ENCODE assay signal across 37 cellular contexts in genomic region chr15:67652586-67652985, GRCh38.
"Had no signal": no experiment of that assay in that cellular context is flagged by ENCODE, and none has a peak within 500 bp of the region (broad histone marks: within the 10 kb centered on the region; RNA-seq: fewer than 3 reads in every experiment).

No MANE protein-coding gene starts in this region.

- H3K27me3 ChIP-seq: brain microvascular endothelial cell, Peyer's patch had no signal

- H3K27me3 Mint-ChIP-seq: activated CD4-positive, alpha-beta T cell treated with anti-CD3 and anti-CD28 coated beads, Interleukin-2, amount 10 ng/mL, durations not matched to agents 24 days and 14 days; activated CD8-positive, alpha-beta T cell treated with anti-CD3 and anti-CD28 coated beads for 36 hours; activated naive CD8-positive, alpha-beta T cell treated with anti-CD3 and anti-CD28 coated beads for 36 hours; activated T-helper 17 cell treated with anti-CD3 and anti-CD28 coated beads, Interleukin-2, amount 50 U/mL, for 72 hours; IgD-negative memory B cell had no signal

- H3K4me3 ChIP-seq: Peyer's patch had no signal

- H3K4me3 Mint-ChIP-seq: activated CD4-positive, alpha-beta T cell treated with anti-CD3 and anti-CD28 coated beads, Interleukin-2, amount 10 ng/mL, durations not matched to agents 24 days and 14 days; activated CD8-positive, alpha-beta T cell treated with anti-CD3 and anti-CD28 coated beads for 36 hours; activated naive CD8-positive, alpha-beta T cell treated with anti-CD3 and anti-CD28 coated beads for 36 hours; activated T-cell treated with anti-CD3 and anti-CD28 coated beads, Interleukin-2, amount 50 U/mL, for 72 hours; activated T-helper 17 cell treated with anti-CD3 and anti-CD28 coated beads, Interleukin-2, amount 50 U/mL, for 72 hours; IgD-negative memory B cell had no signal

- DNase-seq: activated CD4-positive, alpha-beta T cell treated with anti-CD3 and anti-CD28 coated beads, Interleukin-2, amount 10 ng/mL, durations not matched to agents 24 days and 14 days; activated CD4-positive, alpha-beta T cell treated with anti-CD3 and anti-CD28 coated beads, Interleukin-2, amount 50 U/mL, for 4 hours; activated CD8-positive, alpha-beta T cell treated with anti-CD3 and anti-CD28 coated beads for 36 hours; activated effector memory CD4-positive, alpha-beta T cell treated with anti-CD3 and anti-CD28 coated beads, Interleukin-2, amount 50 U/mL, for 16 hours; activated naive CD4-positive, alpha-beta T cell; activated naive CD4-positive, alpha-beta T cell treated with anti-CD3 and anti-CD28 coated beads, Interleukin-2, amount 50 U/mL, for 16 hours; activated naive CD8-positive, alpha-beta T cell treated with anti-CD3 and anti-CD28 coated beads for 36 hours; activated T-cell treated with anti-CD3 and anti-CD28 coated beads, Interleukin-2, amount 50 U/mL, for 1 hour; activated T-cell treated with anti-CD3 and anti-CD28 coated beads, Interleukin-2, amount 50 U/mL, for 72 hours; amniotic stem cell; aorta; brain microvascular endothelial cell; central memory CD4-positive, alpha-beta T cell; Karpas-422; KBM-7; NCI-H1048; NCI-H1105 treated with DMSO at 0.1 percent for 48 hours; NCI-H1436; NCI-H1694; NCI-H1930; NCI-H2081 treated with DMSO at 0.1 percent for 48 hours; NCI-H2227 treated with DMSO at 0.1 percent for 48 hours; NCI-H446; NCI-H510A treated with DMSO at 0.1 percent for 48 hours; NCI-H748 treated with DMSO at 0.1 percent for 48 hours; NK-92 treated with Interleukin-12 subunit alpha and Interleukin-12 subunit beta, amount 100 ng/mL, for 24 hours; PC-3; Peyer's patch; RPMI8226; SHP77 treated with DMSO at 0.1 percent for 48 hours; SW 1271; T-helper 1 cell; T-helper 2 cell; T-helper 9 cell; WERI-Rb-1 had no signal

- H3K27ac Mint-ChIP-seq: activated CD4-positive, alpha-beta T cell treated with anti-CD3 and anti-CD28 coated beads, Interleukin-2, amount 10 ng/mL, durations not matched to agents 24 days and 14 days; activated CD8-positive, alpha-beta T cell treated with anti-CD3 and anti-CD28 coated beads for 36 hours; activated naive CD8-positive, alpha-beta T cell treated with anti-CD3 and anti-CD28 coated beads for 36 hours; activated T-cell treated with anti-CD3 and anti-CD28 coated beads, Interleukin-2, amount 50 U/mL, for 72 hours; activated T-helper 17 cell treated with anti-CD3 and anti-CD28 coated beads, Interleukin-2, amount 50 U/mL, for 72 hours; IgD-negative memory B cell had no signal

- H3K4me1 Mint-ChIP-seq: activated CD4-positive, alpha-beta T cell treated with anti-CD3 and anti-CD28 coated beads, Interleukin-2, amount 10 ng/mL, durations not matched to agents 24 days and 14 days; activated naive CD8-positive, alpha-beta T cell treated with anti-CD3 and anti-CD28 coated beads for 36 hours; activated T-helper 17 cell treated with anti-CD3 and anti-CD28 coated beads, Interleukin-2, amount 50 U/mL, for 72 hours had no signal

- H3K36me3 ChIP-seq: brain microvascular endothelial cell, WERI-Rb-1 had no signal
